1 cellular context compared by ENCODE assay signal in the genomic region with DNA sequence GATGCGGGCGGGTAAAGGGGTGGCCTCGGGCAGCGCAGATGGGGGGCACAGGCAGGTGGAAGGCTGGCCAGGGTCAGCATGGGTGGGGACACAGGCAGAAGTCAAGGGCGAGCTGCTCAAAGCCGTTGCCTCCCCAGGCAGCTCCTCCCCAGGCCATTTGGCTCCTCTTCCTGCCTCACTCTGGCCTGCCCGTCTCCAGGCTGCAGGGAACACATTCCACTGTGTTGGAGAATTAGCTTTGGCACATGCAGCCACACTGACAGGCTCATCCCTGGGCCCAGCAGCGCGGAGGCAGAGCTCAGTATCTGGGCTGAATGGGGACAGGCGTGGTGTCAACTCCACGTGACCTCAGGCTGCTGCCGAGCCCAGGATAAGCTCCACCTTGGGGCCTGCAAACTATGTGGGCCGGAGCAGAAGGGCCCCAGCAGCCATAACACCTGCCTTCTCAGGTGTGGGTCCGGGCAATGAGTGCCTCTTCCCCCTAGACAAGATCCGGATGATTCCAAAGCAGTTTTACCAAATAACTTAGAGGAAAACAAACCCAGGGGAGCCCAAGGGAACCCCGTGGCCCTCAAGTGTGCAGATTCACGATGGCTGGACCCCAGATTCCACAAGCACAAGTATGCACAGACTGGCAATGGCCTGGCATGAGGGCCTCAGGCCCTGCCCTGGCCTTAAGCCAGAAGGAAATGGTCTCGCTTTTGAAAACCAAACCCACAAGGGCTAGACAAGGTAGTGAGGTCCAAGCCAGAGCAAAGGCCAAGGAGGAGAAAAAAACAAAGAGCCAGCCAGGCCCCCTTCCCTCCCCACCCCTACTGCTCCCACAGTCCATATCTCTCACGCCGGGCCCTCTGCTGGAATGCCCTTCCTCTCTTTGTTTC.
TF ChIP-seq lines count a peak whose summit lies in the region.

No MANE protein-coding gene starts in this region.

TF ChIP-seq in K562, 482 proteins besides CTCF, POLR2A, EP300 and RAD21 (continued from another document and continues in another):
- TF ChIP-seq, protein P1, sequence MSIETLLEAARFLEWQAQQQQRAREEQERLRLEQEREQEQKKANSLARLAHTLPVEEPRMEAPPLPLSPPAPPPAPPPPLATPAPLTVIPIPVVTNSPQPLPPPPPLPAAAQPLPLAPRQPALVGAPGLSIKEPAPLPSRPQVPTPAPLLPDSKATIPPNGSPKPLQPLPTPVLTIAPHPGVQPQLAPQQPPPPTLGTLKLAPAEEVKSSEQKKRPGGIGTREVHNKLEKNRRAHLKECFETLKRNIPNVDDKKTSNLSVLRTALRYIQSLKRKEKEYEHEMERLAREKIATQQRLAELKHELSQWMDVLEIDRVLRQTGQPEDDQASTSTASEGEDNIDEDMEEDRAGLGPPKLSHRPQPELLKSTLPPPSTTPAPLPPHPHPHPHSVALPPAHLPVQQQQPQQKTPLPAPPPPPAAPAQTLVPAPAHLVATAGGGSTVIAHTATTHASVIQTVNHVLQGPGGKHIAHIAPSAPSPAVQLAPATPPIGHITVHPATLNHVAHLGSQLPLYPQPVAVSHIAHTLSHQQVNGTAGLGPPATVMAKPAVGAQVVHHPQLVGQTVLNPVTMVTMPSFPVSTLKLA (conservative IDR thresholded peaks at IDR 0.05), result peak in 1 of 2 experiments; percentile 81
- TF ChIP-seq ZZZ3 (IDR thresholded peaks at IDR 0.05) (no peak), TAL1 (IDR thresholded peaks at IDR 0.05) (no peak), KLF1 (tag; IDR thresholded peaks at IDR 0.05) (no peak), ZNF212 (CRISPR knock-in tag; IDR thresholded peaks at IDR 0.05) (no peak), CTBP1 (IDR thresholded peaks at IDR 0.05; ENCODE audit: borderline replicate concordance) (peak; percentile 28; the same call in 1 of the 2 replicates), POLR2G (IDR thresholded peaks at IDR 0.05; ENCODE audit: low read depth, low read length) (peak; percentile 54), MCM5 (IDR thresholded peaks at IDR 0.05; ENCODE audit: low read depth) (no peak), THAP12 (CRISPR knock-in tag; IDR thresholded peaks at IDR 0.05) (no peak), PHB (CRISPR knock-in tag; IDR thresholded peaks at IDR 0.05) (no peak), PTRF (tag; IDR thresholded peaks at IDR 0.05) (no peak), POLR2B (IDR thresholded peaks at IDR 0.05; ENCODE audit: low read depth, partially characterized antibody) (no peak), BRCA1 (IDR thresholded peaks at IDR 0.05) (no peak), BRCA1 (CRISPR knock-in tag; IDR thresholded peaks at IDR 0.05) (no peak), ZNF583 (CRISPR knock-in tag; IDR thresholded peaks at IDR 0.05) (0 out of 2 replicates have a peak, but pooled peaks have one; percentile 33), ILK (tag; IDR thresholded peaks at IDR 0.05; ENCODE audit: borderline replicate concordance, low read depth) (no peak), CCAR2 (IDR thresholded peaks at IDR 0.05; ENCODE audit: low read depth, low read length) (no peak), NR3C1 (CRISPR knock-in tag; IDR thresholded peaks at IDR 0.05) (no peak), ZNF707 (CRISPR knock-in tag; conservative IDR thresholded peaks at IDR 0.05) (no peak), SMARCE1 (IDR thresholded peaks at IDR 0.05) (no peak), GATAD2A (IDR thresholded peaks at IDR 0.05) (0 out of 2 replicates have a peak, but pooled peaks have one; percentile 32), ZNF76 (CRISPR knock-in tag; IDR thresholded peaks at IDR 0.05; ENCODE audit: borderline replicate concordance) (0 out of 2 replicates have a peak, but pooled peaks have one; percentile 40), KDM4B (IDR thresholded peaks at IDR 0.05; ENCODE audit: borderline replicate concordance in 2 of 2, low read depth in 1 of 2) (0 out of 4 replicates have a peak, but pooled peaks of 1 of the 2 experiments have one; percentile 23), OTX1 (CRISPR knock-in tag; IDR thresholded peaks at IDR 0.05) (no peak), BMI1 (IDR thresholded peaks at IDR 0.05; ENCODE audit: low read length) (no peak), MBD2 (IDR thresholded peaks at IDR 0.05; ENCODE audit: borderline replicate concordance, low read depth) (0 out of 2 replicates have a peak, but pooled peaks have one; percentile 9), SMC3 (conservative IDR thresholded peaks at IDR 0.05; ENCODE audit: insufficient read depth, low read depth, low read length) (no peak), SAP30 (IDR thresholded peaks at IDR 0.05; ENCODE audit: borderline replicate concordance, insufficient read depth, low read depth, low read length, poor library complexity, severe bottlenecking) (no peak), SOX6 (IDR thresholded peaks at IDR 0.05) (no peak), NR2C1 (IDR thresholded peaks at IDR 0.05) (no peak), NR2C1 (tag; IDR thresholded peaks at IDR 0.05) (0 out of 2 replicates have a peak, but pooled peaks have one; percentile 11)
- TF ChIP-seq, protein P2, sequence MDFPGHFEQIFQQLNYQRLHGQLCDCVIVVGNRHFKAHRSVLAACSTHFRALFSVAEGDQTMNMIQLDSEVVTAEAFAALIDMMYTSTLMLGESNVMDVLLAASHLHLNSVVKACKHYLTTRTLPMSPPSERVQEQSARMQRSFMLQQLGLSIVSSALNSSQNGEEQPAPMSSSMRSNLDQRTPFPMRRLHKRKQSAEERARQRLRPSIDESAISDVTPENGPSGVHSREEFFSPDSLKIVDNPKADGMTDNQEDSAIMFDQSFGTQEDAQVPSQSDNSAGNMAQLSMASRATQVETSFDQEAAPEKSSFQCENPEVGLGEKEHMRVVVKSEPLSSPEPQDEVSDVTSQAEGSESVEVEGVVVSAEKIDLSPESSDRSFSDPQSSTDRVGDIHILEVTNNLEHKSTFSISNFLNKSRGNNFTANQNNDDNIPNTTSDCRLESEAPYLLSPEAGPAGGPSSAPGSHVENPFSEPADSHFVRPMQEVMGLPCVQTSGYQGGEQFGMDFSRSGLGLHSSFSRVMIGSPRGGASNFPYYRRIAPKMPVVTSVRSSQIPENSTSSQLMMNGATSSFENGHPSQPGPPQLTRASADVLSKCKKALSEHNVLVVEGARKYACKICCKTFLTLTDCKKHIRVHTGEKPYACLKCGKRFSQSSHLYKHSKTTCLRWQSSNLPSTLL (IDR thresholded peaks at IDR 0.05), result no peak
- TF ChIP-seq, protein P3, sequence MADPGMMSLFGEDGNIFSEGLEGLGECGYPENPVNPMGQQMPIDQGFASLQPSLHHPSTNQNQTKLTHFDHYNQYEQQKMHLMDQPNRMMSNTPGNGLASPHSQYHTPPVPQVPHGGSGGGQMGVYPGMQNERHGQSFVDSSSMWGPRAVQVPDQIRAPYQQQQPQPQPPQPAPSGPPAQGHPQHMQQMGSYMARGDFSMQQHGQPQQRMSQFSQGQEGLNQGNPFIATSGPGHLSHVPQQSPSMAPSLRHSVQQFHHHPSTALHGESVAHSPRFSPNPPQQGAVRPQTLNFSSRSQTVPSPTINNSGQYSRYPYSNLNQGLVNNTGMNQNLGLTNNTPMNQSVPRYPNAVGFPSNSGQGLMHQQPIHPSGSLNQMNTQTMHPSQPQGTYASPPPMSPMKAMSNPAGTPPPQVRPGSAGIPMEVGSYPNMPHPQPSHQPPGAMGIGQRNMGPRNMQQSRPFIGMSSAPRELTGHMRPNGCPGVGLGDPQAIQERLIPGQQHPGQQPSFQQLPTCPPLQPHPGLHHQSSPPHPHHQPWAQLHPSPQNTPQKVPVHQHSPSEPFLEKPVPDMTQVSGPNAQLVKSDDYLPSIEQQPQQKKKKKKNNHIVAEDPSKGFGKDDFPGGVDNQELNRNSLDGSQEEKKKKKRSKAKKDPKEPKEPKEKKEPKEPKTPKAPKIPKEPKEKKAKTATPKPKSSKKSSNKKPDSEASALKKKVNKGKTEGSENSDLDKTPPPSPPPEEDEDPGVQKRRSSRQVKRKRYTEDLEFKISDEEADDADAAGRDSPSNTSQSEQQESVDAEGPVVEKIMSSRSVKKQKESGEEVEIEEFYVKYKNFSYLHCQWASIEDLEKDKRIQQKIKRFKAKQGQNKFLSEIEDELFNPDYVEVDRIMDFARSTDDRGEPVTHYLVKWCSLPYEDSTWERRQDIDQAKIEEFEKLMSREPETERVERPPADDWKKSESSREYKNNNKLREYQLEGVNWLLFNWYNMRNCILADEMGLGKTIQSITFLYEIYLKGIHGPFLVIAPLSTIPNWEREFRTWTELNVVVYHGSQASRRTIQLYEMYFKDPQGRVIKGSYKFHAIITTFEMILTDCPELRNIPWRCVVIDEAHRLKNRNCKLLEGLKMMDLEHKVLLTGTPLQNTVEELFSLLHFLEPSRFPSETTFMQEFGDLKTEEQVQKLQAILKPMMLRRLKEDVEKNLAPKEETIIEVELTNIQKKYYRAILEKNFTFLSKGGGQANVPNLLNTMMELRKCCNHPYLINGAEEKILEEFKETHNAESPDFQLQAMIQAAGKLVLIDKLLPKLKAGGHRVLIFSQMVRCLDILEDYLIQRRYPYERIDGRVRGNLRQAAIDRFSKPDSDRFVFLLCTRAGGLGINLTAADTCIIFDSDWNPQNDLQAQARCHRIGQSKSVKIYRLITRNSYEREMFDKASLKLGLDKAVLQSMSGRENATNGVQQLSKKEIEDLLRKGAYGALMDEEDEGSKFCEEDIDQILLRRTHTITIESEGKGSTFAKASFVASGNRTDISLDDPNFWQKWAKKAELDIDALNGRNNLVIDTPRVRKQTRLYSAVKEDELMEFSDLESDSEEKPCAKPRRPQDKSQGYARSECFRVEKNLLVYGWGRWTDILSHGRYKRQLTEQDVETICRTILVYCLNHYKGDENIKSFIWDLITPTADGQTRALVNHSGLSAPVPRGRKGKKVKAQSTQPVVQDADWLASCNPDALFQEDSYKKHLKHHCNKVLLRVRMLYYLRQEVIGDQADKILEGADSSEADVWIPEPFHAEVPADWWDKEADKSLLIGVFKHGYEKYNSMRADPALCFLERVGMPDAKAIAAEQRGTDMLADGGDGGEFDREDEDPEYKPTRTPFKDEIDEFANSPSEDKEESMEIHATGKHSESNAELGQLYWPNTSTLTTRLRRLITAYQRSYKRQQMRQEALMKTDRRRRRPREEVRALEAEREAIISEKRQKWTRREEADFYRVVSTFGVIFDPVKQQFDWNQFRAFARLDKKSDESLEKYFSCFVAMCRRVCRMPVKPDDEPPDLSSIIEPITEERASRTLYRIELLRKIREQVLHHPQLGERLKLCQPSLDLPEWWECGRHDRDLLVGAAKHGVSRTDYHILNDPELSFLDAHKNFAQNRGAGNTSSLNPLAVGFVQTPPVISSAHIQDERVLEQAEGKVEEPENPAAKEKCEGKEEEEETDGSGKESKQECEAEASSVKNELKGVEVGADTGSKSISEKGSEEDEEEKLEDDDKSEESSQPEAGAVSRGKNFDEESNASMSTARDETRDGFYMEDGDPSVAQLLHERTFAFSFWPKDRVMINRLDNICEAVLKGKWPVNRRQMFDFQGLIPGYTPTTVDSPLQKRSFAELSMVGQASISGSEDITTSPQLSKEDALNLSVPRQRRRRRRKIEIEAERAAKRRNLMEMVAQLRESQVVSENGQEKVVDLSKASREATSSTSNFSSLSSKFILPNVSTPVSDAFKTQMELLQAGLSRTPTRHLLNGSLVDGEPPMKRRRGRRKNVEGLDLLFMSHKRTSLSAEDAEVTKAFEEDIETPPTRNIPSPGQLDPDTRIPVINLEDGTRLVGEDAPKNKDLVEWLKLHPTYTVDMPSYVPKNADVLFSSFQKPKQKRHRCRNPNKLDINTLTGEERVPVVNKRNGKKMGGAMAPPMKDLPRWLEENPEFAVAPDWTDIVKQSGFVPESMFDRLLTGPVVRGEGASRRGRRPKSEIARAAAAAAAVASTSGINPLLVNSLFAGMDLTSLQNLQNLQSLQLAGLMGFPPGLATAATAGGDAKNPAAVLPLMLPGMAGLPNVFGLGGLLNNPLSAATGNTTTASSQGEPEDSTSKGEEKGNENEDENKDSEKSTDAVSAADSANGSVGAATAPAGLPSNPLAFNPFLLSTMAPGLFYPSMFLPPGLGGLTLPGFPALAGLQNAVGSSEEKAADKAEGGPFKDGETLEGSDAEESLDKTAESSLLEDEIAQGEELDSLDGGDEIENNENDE (IDR thresholded peaks at IDR 0.05; ENCODE audit: low read depth, low read length), result no peak
- TF ChIP-seq, protein P4, sequence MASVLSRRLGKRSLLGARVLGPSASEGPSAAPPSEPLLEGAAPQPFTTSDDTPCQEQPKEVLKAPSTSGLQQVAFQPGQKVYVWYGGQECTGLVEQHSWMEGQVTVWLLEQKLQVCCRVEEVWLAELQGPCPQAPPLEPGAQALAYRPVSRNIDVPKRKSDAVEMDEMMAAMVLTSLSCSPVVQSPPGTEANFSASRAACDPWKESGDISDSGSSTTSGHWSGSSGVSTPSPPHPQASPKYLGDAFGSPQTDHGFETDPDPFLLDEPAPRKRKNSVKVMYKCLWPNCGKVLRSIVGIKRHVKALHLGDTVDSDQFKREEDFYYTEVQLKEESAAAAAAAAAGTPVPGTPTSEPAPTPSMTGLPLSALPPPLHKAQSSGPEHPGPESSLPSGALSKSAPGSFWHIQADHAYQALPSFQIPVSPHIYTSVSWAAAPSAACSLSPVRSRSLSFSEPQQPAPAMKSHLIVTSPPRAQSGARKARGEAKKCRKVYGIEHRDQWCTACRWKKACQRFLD (CRISPR knock-in tag; IDR thresholded peaks at IDR 0.05), result peak; percentile 54; the same call in 1 of the 2 replicates
- TF ChIP-seq, protein P5, sequence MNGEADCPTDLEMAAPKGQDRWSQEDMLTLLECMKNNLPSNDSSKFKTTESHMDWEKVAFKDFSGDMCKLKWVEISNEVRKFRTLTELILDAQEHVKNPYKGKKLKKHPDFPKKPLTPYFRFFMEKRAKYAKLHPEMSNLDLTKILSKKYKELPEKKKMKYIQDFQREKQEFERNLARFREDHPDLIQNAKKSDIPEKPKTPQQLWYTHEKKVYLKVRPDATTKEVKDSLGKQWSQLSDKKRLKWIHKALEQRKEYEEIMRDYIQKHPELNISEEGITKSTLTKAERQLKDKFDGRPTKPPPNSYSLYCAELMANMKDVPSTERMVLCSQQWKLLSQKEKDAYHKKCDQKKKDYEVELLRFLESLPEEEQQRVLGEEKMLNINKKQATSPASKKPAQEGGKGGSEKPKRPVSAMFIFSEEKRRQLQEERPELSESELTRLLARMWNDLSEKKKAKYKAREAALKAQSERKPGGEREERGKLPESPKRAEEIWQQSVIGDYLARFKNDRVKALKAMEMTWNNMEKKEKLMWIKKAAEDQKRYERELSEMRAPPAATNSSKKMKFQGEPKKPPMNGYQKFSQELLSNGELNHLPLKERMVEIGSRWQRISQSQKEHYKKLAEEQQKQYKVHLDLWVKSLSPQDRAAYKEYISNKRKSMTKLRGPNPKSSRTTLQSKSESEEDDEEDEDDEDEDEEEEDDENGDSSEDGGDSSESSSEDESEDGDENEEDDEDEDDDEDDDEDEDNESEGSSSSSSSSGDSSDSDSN (IDR thresholded peaks at IDR 0.05; ENCODE audit: borderline replicate concordance in 1 of 2, low read depth in 2 of 2, low read length in 2 of 2), result peak; percentile 20 to 33; a peak in 1 of 4 replicates
